Comparison of ENCODE assay signal across 23 cellular contexts in the genomic region with DNA sequence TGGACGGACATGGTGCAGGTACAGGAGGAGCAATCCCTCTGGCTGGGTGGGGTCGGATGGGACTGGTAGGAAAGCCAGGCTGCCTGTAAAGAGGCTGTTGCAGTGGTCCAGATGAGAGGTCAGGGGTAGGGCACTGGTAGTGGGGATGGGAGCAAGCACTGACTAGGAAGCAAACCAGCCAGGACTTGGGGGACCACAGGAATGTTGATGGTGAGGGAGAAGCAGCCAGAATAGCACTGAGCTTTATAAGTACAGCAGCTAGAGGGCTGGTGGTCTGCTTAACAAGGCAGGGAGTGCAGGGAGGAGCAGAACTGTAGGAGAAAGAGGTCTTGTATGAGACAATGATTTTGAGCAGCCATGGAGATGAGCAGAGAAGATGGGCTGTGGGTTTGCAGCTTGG. TPM values are rescaled to one million over a fixed set of nuclear protein-coding genes. Genes with fewer than 3 reads are reported as not detected.
DNase-seq lines count a peak whose midpoint lies in the region; ATAC-seq, FAIRE-seq and TF ChIP-seq lines count a peak whose summit lies in the region.
"Had no signal": no experiment of that assay in that cellular context is flagged by ENCODE, and none has a peak within 500 bp of the region (broad histone marks: within the 10 kb centered on the region; RNA-seq: fewer than 3 reads in every experiment).

No MANE protein-coding gene starts in this region.

- no peak for FAIRE-seq in HepG2 (lab: Jason Lieb, UNC)
- FAIRE-seq: RCC 7860 had no signal

- intact Hi-C loops in HepG2 (cut with micrococcal nuclease; ENCODE audit: unreplicated experiment) (no loop called here), right lobe of liver (cut with DNase I) (no loop called here)

- H4K20me1 ChIP-seq in HepG2 (ENCODE audit: insufficient read depth, low read length) (no peaks in the 10 kb centered on the region), osteoblast (ENCODE audit: insufficient read depth, low read length) (no peaks in the 10 kb centered on the region)

- H3K4me3 ChIP-seq in HepG2 (replicated peaks in 1 of 3; ENCODE audit: insufficient read depth in 1 of 3, low read depth in 2 of 3, low read length in 3 of 3) (no peak overlapping the region), right lobe of liver (no peak overlapping the region), osteoblast (ENCODE audit: insufficient read depth, low read length) (no peak overlapping the region)
- H3K4me3 ChIP-seq: heart left ventricle, thoracic aorta had no signal

- H3K9me3 Mint-ChIP-seq in endothelial cell (ENCODE audit: unreplicated experiment) (no peaks in the 10 kb centered on the region), type B pancreatic cell (no peaks in the 10 kb centered on the region)
- H3K9me3 Mint-ChIP-seq: memory B cell had no signal

- H3K9ac ChIP-seq in HepG2 (ENCODE audit: insufficient read depth, low read depth, low read length): no peak overlapping the region

- in situ Hi-C loops in HepG2 (cut with HindIII; ENCODE audit: extremely low pct_ligation_motif_present, low pct_unique_long_range_greater_than_20kb): no loop called here

- WGBS in HepG2 (ENCODE audit: low lambda C conversion rate): 95% methylated on average over 2 of the region's 2 CpGs
- WGBS in right lobe of liver (ENCODE audit: insufficient coverage, low coverage, low lambda C conversion rate, missing lambda C conversion rate): 100% methylated on average over 2 of the region's 2 CpGs

- peak overlapping the region; percentile 54 for H3K27ac Mint-ChIP-seq in T-helper 17 cell
- peak overlapping the region; percentile 3 for H3K27ac Mint-ChIP-seq in endothelial cell (ENCODE audit: unreplicated experiment)
- peak overlapping the region; percentile 48 for H3K27ac Mint-ChIP-seq in type B pancreatic cell
- H3K27ac Mint-ChIP-seq: memory B cell had no signal

- POLR2A ChIA-PET in HepG2 (lab: Yijun Ruan, JAX): interaction anchor here (2.0 kb wide), 1 partner anchor 38 kb away, joined by 4 read pairs; a partner anchor contains a TSS

- H3K79me2 ChIP-seq in HepG2 (ENCODE audit: insufficient read depth, low read length) (no peaks in the 10 kb centered on the region), osteoblast (ENCODE audit: insufficient read depth, low read length) (no peaks in the 10 kb centered on the region)

- TF ChIP-seq EP300 in HepG2 (IDR thresholded peaks at IDR 0.05; ENCODE audit: low read depth in 2 of 2, low read length in 2 of 2): no peak
- TF ChIP-seq EP300 in HepG2 (CRISPR knock-in tag; IDR thresholded peaks at IDR 0.05; ENCODE audit: borderline replicate concordance): no peak

- H3K4me2 ChIP-seq in HepG2 (ENCODE audit: low read depth, low read length): peak overlapping the region; percentile 23; the same call in 1 of the 2 replicates
- H3K4me2 ChIP-seq in osteoblast (ENCODE audit: insufficient read depth, low read length): no peak overlapping the region

- DNase-seq in HepG2 (ENCODE audit: low spot score) (no peak), right lobe of liver (no peak), T-helper 17 cell (no peak), endothelial cell (ENCODE audit: low spot score) (no peak), type B pancreatic cell (ENCODE audit: extremely low spot score, unreplicated experiment) (no peak), osteoblast (ENCODE audit: insufficient read length, low spot score, missing footprints) (no peak)
- DNase-seq: activated CD4-positive, alpha-beta T cell treated with anti-CD3 and anti-CD28 coated beads for 1 hour; amniotic stem cell; caudate nucleus; DMS 273 treated with DMSO at 0.1 percent for 48 hours; heart left ventricle; IMR-90; NCI-H1092 treated with DMSO at 0.1 percent for 48 hours; NCI-H1930; NCI-H69; retina; stimulated activated CD4-positive, alpha-beta T cell treated with anti-CD3 and anti-CD28 coated beads, Interleukin-4, amount 100 ng/mL, for 1 hour; stimulated activated naive CD4-positive, alpha-beta T cell had no signal

- ATAC-seq in HepG2 (peak; percentile 30), right lobe of liver (no peak), T-helper 17 cell (no peak), HG02678 (IDR thresholded peaks at IDR 0.05; ENCODE audit: unreplicated experiment) (no peak)
- ATAC-seq: heart left ventricle had no signal

- H3K4me1 ChIP-seq in HepG2 (ENCODE audit: insufficient read depth, low read length): peaks cover 18% of the 10 kb centered on the region
- peaks cover 0 to 12% (median 5%) of the 10 kb centered on the region in 4 donors for H3K4me1 ChIP-seq in right lobe of liver
- H3K4me1 ChIP-seq in osteoblast (ENCODE audit: insufficient read depth, low read length): peaks cover 12% of the 10 kb centered on the region

- H3K27me3 Mint-ChIP-seq in T-helper 17 cell (no peaks in the 10 kb centered on the region), endothelial cell (ENCODE audit: unreplicated experiment) (peaks cover 6% of the 10 kb centered on the region), type B pancreatic cell (no peaks in the 10 kb centered on the region)
- H3K27me3 Mint-ChIP-seq: memory B cell had no signal

- peak overlapping the region; percentile 37 for H3K4me3 Mint-ChIP-seq in T-helper 17 cell
- peak overlapping the region; percentile 67 for H3K4me3 Mint-ChIP-seq in endothelial cell (ENCODE audit: unreplicated experiment)
- no peak overlapping the region for H3K4me3 Mint-ChIP-seq in type B pancreatic cell
- H3K4me3 Mint-ChIP-seq: memory B cell had no signal

- no peak overlapping the region for H2AFZ ChIP-seq in HepG2 (ENCODE audit: low read length)
- H2AFZ ChIP-seq in osteoblast (ENCODE audit: low read length): no peak overlapping the region

- H3K36me3 Mint-ChIP-seq in T-helper 17 cell (ENCODE audit: low read depth) (peaks cover 15% of the 10 kb centered on the region), endothelial cell (ENCODE audit: low read depth, unreplicated experiment) (peaks cover 52% of the 10 kb centered on the region), type B pancreatic cell (peaks cover 19% of the 10 kb centered on the region)

- CTCF ChIA-PET in HepG2 (lab: Yijun Ruan, JAX; ENCODE audit: low intra/inter-chr PET ratio, low total read pairs): no interaction called here

- H3K27me3 ChIP-seq in HepG2 (ENCODE audit: control insufficient read depth in 1 of 2, insufficient read depth in 2 of 2, low read length in 2 of 2): no peaks in the 10 kb centered on the region
- H3K27me3 ChIP-seq in right lobe of liver: no peaks in the 10 kb centered on the region
- H3K27me3 ChIP-seq in osteoblast (ENCODE audit: insufficient read depth, low read length): no peaks in the 10 kb centered on the region
- H3K27me3 ChIP-seq: heart left ventricle had no signal

- TF ChIP-seq CTCF in HepG2 (CRISPR knock-in tag; IDR thresholded peaks at IDR 0.05) (no peak), right lobe of liver (IDR thresholded peaks at IDR 0.05) (no peak), endothelial cell (IDR thresholded peaks at IDR 0.05; ENCODE audit: unreplicated experiment) (no peak), type B pancreatic cell (conservative IDR thresholded peaks at IDR 0.05) (no peak), osteoblast (IDR thresholded peaks at IDR 0.05; ENCODE audit: extremely low read depth, low read depth, low read length) (no peak)

- TF ChIP-seq POLR2A in HepG2 (IDR thresholded peaks at IDR 0.05; ENCODE audit: insufficient read depth in 1 of 2, low read depth in 2 of 2, low read length in 2 of 2) (no peak), right lobe of liver (IDR thresholded peaks at IDR 0.05) (no peak)

- no peak overlapping the region for H3K27ac ChIP-seq in HepG2 (ENCODE audit: extremely low read length, insufficient read depth, low read length)
- no peak overlapping the region for H3K27ac ChIP-seq in right lobe of liver
- no peak overlapping the region for H3K27ac ChIP-seq in osteoblast (ENCODE audit: low read depth, low read length)
- H3K27ac ChIP-seq: C4-2B, heart left ventricle, thoracic aorta had no signal

- BruUV-seq in HepG2 (replicated peaks; lab: Mats Ljungman, UMichigan): no TSS peak

- H3K4me1 Mint-ChIP-seq in T-helper 17 cell (peaks cover 6% of the 10 kb centered on the region), endothelial cell (ENCODE audit: unreplicated experiment) (peaks cover 30% of the 10 kb centered on the region), type B pancreatic cell (ENCODE audit: unreplicated experiment) (no peaks in the 10 kb centered on the region)

- no peaks in the 10 kb centered on the region for H3K9me3 ChIP-seq in HepG2 (ENCODE audit: low read length)
- no peaks in the 10 kb centered on the region for H3K9me3 ChIP-seq in right lobe of liver
- no peaks in the 10 kb centered on the region for H3K9me3 ChIP-seq in T-helper 17 cell (ENCODE audit: control insufficient read depth, low read length, poor library complexity, severe bottlenecking)
- no peaks in the 10 kb centered on the region for H3K9me3 ChIP-seq in osteoblast (ENCODE audit: low read depth, low read length)
- H3K9me3 ChIP-seq: heart left ventricle, thoracic aorta had no signal

- H3K36me3 ChIP-seq in HepG2 (replicated peaks in 1 of 2; ENCODE audit: control insufficient read depth in 1 of 2, insufficient read depth in 2 of 2, low read length in 2 of 2): peaks cover 13 to 32% of the 10 kb centered on the region in 2 experiments; a peak in 4 of 5 replicates
- H3K36me3 ChIP-seq in right lobe of liver: peaks cover 0 to 20% (median 6%) of the 10 kb centered on the region in 4 donors
- peaks cover 40% of the 10 kb centered on the region for H3K36me3 ChIP-seq in osteoblast (ENCODE audit: insufficient read depth, low read length)

- TF ChIP-seq RAD21 in HepG2 (CRISPR knock-in tag; IDR thresholded peaks at IDR 0.05): no peak

RNA-seq across cellular contexts. Expression of a gene that starts 38.7 kb away (rescaled TPM):
- total RNA-seq in HepG2 (2016; rRNA removed; fragmentation: Illumina TruSeq; extraction: Trizol) (3.7 and 13.2 TPM in 2 replicates), right lobe of liver (10 to 100 TPM; 14.9 to 25.8 (median 16.9) TPM), T-helper 17 cell (10 to 100 TPM; 36.8 to 38.6 TPM), endothelial cell (ENCODE audit: unreplicated experiment) (47.8 TPM), type B pancreatic cell (ENCODE audit: low replicate concordance) (52.5 and 54.1 TPM in 2 replicates), osteoblast (22.4 and 30.0 TPM in 2 replicates)
- total RNA-seq in HepG2 (2016; cell fraction: cytosol; rRNA removed; fragmentation: Illumina TruSeq; extraction: Trizol; ENCODE audit: low read depth): 1.3 and 3.2 TPM in 2 replicates
- total RNA-seq in HepG2 (2016; cell fraction: insoluble cytoplasmic fraction; rRNA removed; fragmentation: Illumina TruSeq; extraction: Trizol): 4.7 and 9.4 TPM in 2 replicates
- total RNA-seq in HepG2 (2016; cell fraction: membrane; rRNA removed; fragmentation: Illumina TruSeq; extraction: Trizol): 3.7 and 4.3 TPM in 2 replicates
- 12.0 and 16.8 TPM in 2 replicates for total RNA-seq in HepG2 (2016; cell fraction: nucleus; rRNA removed; fragmentation: Illumina TruSeq; extraction: Trizol)
- 2.3 and 3.2 TPM in 2 replicates for polyA plus RNA-seq in HepG2 (2011; rRNA removed)
- polyA plus RNA-seq in HepG2 (2011; cell fraction: cytosol; rRNA removed): 0.62 and 0.71 TPM in 2 replicates
- polyA plus RNA-seq in HepG2 (2011; cell fraction: nucleus; rRNA removed): 24.4 and 28.9 TPM in 2 replicates
- polyA plus RNA-seq in HepG2 (2012): 13.7 and 19.4 TPM in 2 replicates
- polyA plus RNA-seq in HepG2 (2016; cell fraction: cytosol; fragmentation: Illumina TruSeq; extraction: Trizol; ENCODE audit: low read depth): 1.3 and 1.5 TPM in 2 replicates
- 6.7 and 10.8 TPM in 2 replicates for polyA plus RNA-seq in HepG2 (2016; cell fraction: insoluble cytoplasmic fraction; fragmentation: Illumina TruSeq; extraction: Trizol; ENCODE audit: low read depth)
- 2.6 and 3.1 TPM in 2 replicates for polyA plus RNA-seq in HepG2 (2016; cell fraction: membrane; fragmentation: Illumina TruSeq; extraction: Trizol; ENCODE audit: low read depth)
- polyA plus RNA-seq in HepG2 (2016; cell fraction: nucleus; fragmentation: Illumina TruSeq; extraction: Trizol; ENCODE audit: insufficient read depth, low read depth): 27.3 and 29.1 TPM in 2 replicates
- 14.1 and 14.5 TPM in 2 replicates for polyA minus RNA-seq in HepG2 (2011; rRNA and poly(A)+ RNA removed; ENCODE audit: low replicate concordance)
- polyA minus RNA-seq in HepG2 (2011; cell fraction: cytosol; rRNA and poly(A)+ RNA removed): 8.0 and 8.9 TPM in 2 replicates
- 18.3 and 19.1 TPM in 2 replicates for polyA minus RNA-seq in HepG2 (2011; cell fraction: nucleus; rRNA and poly(A)+ RNA removed)

RNA-seq across cellular contexts. Expression of a gene that starts 59.4 kb away (rescaled TPM):
- total RNA-seq in HepG2 (2016; rRNA removed; fragmentation: Illumina TruSeq; extraction: Trizol) (18.8 and 26.1 TPM in 2 replicates), right lobe of liver (10 to 100 TPM in 1 of 6 experiments, 1 to 10 TPM in 5; 4.3 to 11.4 (median 8.1) TPM), T-helper 17 cell (10 to 100 TPM; 47.0 to 50.8 TPM), endothelial cell (ENCODE audit: unreplicated experiment) (41.8 TPM), type B pancreatic cell (ENCODE audit: low replicate concordance) (27.3 and 29.1 TPM in 2 replicates), osteoblast (17.1 and 21.4 TPM in 2 replicates)
- 6.3 and 9.1 TPM in 2 replicates for total RNA-seq in HepG2 (2016; cell fraction: cytosol; rRNA removed; fragmentation: Illumina TruSeq; extraction: Trizol; ENCODE audit: low read depth)
- total RNA-seq in HepG2 (2016; cell fraction: insoluble cytoplasmic fraction; rRNA removed; fragmentation: Illumina TruSeq; extraction: Trizol): 21.7 and 22.2 TPM in 2 replicates
- total RNA-seq in HepG2 (2016; cell fraction: membrane; rRNA removed; fragmentation: Illumina TruSeq; extraction: Trizol): 12.0 and 13.5 TPM in 2 replicates
- 13.5 and 13.9 TPM in 2 replicates for total RNA-seq in HepG2 (2016; cell fraction: nucleus; rRNA removed; fragmentation: Illumina TruSeq; extraction: Trizol)
- polyA plus RNA-seq in HepG2 (2011; rRNA removed): 14.0 and 17.5 TPM in 2 replicates
- polyA plus RNA-seq in HepG2 (2011; cell fraction: cytosol; rRNA removed): 18.8 and 22.7 TPM in 2 replicates
- polyA plus RNA-seq in HepG2 (2011; cell fraction: nucleus; rRNA removed): 19.3 and 24.7 TPM in 2 replicates
- polyA plus RNA-seq in HepG2 (2012): 13.6 and 13.8 TPM in 2 replicates
- 14.1 and 15.0 TPM in 2 replicates for polyA plus RNA-seq in HepG2 (2016; cell fraction: cytosol; fragmentation: Illumina TruSeq; extraction: Trizol; ENCODE audit: low read depth)
- 18.9 and 19.2 TPM in 2 replicates for polyA plus RNA-seq in HepG2 (2016; cell fraction: insoluble cytoplasmic fraction; fragmentation: Illumina TruSeq; extraction: Trizol; ENCODE audit: low read depth)
- 15.0 and 19.1 TPM in 2 replicates for polyA plus RNA-seq in HepG2 (2016; cell fraction: membrane; fragmentation: Illumina TruSeq; extraction: Trizol; ENCODE audit: low read depth)
- polyA plus RNA-seq in HepG2 (2016; cell fraction: nucleus; fragmentation: Illumina TruSeq; extraction: Trizol; ENCODE audit: insufficient read depth, low read depth): 24.2 and 25.9 TPM in 2 replicates
- polyA minus RNA-seq in HepG2 (2011; rRNA and poly(A)+ RNA removed; ENCODE audit: low replicate concordance): 38.2 and 46.2 TPM in 2 replicates
- 6.6 and 13.3 TPM in 2 replicates for polyA minus RNA-seq in HepG2 (2011; cell fraction: cytosol; rRNA and poly(A)+ RNA removed)
- 15.7 and 24.3 TPM in 2 replicates for polyA minus RNA-seq in HepG2 (2011; cell fraction: nucleus; rRNA and poly(A)+ RNA removed)

RNA-seq across cellular contexts. Expression of a gene that starts 59.6 kb away (rescaled TPM):
- total RNA-seq in HepG2 (2016; rRNA removed; fragmentation: Illumina TruSeq; extraction: Trizol): 16.9 and 18.8 TPM in 2 replicates
- total RNA-seq in HepG2 (2016; cell fraction: cytosol; rRNA removed; fragmentation: Illumina TruSeq; extraction: Trizol; ENCODE audit: low read depth): 10.9 and 16.9 TPM in 2 replicates
- 15.3 and 20.4 TPM in 2 replicates for total RNA-seq in HepG2 (2016; cell fraction: insoluble cytoplasmic fraction; rRNA removed; fragmentation: Illumina TruSeq; extraction: Trizol)
- total RNA-seq in HepG2 (2016; cell fraction: membrane; rRNA removed; fragmentation: Illumina TruSeq; extraction: Trizol): 19.3 and 19.6 TPM in 2 replicates
- total RNA-seq in HepG2 (2016; cell fraction: nucleus; rRNA removed; fragmentation: Illumina TruSeq; extraction: Trizol): 6.5 and 8.7 TPM in 2 replicates
- polyA plus RNA-seq in HepG2 (2011; rRNA removed): 4.3 and 5.1 TPM in 2 replicates
- polyA plus RNA-seq in HepG2 (2011; cell fraction: cytosol; rRNA removed): 4.9 and 6.2 TPM in 2 replicates
- polyA plus RNA-seq in HepG2 (2011; cell fraction: nucleus; rRNA removed): 2.4 and 3.5 TPM in 2 replicates
- polyA plus RNA-seq in HepG2 (2012): 6.2 and 9.4 TPM in 2 replicates
- 16.0 and 22.8 TPM in 2 replicates for polyA plus RNA-seq in HepG2 (2016; cell fraction: cytosol; fragmentation: Illumina TruSeq; extraction: Trizol; ENCODE audit: low read depth)
- polyA plus RNA-seq in HepG2 (2016; cell fraction: insoluble cytoplasmic fraction; fragmentation: Illumina TruSeq; extraction: Trizol; ENCODE audit: low read depth): 23.7 and 25.7 TPM in 2 replicates
- polyA plus RNA-seq in HepG2 (2016; cell fraction: membrane; fragmentation: Illumina TruSeq; extraction: Trizol; ENCODE audit: low read depth): 17.7 and 20.7 TPM in 2 replicates
- polyA plus RNA-seq in HepG2 (2016; cell fraction: nucleus; fragmentation: Illumina TruSeq; extraction: Trizol; ENCODE audit: insufficient read depth, low read depth): 8.4 and 11.9 TPM in 2 replicates
- polyA minus RNA-seq in HepG2 (2011; rRNA and poly(A)+ RNA removed; ENCODE audit: low replicate concordance): 2.9 and 4.0 TPM in 2 replicates
- polyA minus RNA-seq in HepG2 (2011; cell fraction: cytosol; rRNA and poly(A)+ RNA removed): 2.3 and 4.0 TPM in 2 replicates
- polyA minus RNA-seq in HepG2 (2011; cell fraction: nucleus; rRNA and poly(A)+ RNA removed): 6.1 and 6.7 TPM in 2 replicates
- total RNA-seq in right lobe of liver: 1 to 10 TPM; 2.1 to 4.7 (median 3.2) TPM
- total RNA-seq in T-helper 17 cell: 10 to 100 TPM; 15.3 to 24.6 TPM
- 12.1 TPM for total RNA-seq in endothelial cell (ENCODE audit: unreplicated experiment)
- 13.7 and 14.8 TPM in 2 replicates for total RNA-seq in type B pancreatic cell (ENCODE audit: low replicate concordance)
- 3.5 and 5.1 TPM in 2 replicates for total RNA-seq in osteoblast

Comparison
In these comparisons a context has a peak if more than half of its experiments do, and no peak if none do; other contexts are left out.
1. H3K27ac Mint-ChIP-seq: peak in every context shown above with its lines; median percentile 54 in T-helper 17 cell; 48 in type B pancreatic cell; 3 in endothelial cell.